14 cellular contexts compared by ENCODE assay signal in the genomic region with DNA sequence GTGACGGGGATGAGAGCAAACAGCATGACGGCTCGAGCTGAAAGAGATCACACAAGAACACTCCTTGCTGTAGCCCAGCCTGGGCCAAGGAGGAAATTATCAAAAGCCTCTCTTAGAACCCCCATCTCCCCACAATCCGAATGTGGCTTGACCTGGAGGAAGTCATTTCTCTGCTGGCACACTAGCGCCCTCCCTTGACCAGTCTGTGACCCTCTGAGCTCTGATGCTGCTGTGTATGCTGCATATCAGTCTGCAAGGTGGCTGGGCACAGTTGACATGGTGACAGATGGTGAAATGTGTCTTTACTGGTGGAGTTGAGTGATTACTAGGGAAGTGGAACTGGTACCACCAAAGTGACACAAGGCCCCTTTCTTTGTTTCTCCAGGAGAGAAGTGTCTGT. TPM values are rescaled to one million over a fixed set of nuclear protein-coding genes. Genes with fewer than 3 reads are reported as not detected.
DNase-seq lines count a peak whose midpoint lies in the region; ATAC-seq, FAIRE-seq and TF ChIP-seq lines count a peak whose summit lies in the region.
"Had no signal": no experiment of that assay in that cellular context is flagged by ENCODE, and none has a peak within 500 bp of the region (broad histone marks: within the 10 kb centered on the region; RNA-seq: fewer than 3 reads in every experiment).

No MANE protein-coding gene starts in this region.

- dilution Hi-C loops in keratinocyte (cut with MboI; ENCODE audit: extremely low pct_ligation_motif_present, low sequenced_read_pairs), result no loop called here

- no peaks in the 10 kb centered on the region for H3K4me1 Mint-ChIP-seq in activated CD4-positive, alpha-beta T cell treated with anti-CD3 and anti-CD28 coated beads, Interleukin-2, amount 10 ng/mL, durations not matched to agents 24 days and 14 days

- H3K27me3 ChIP-seq in Panc1 (ENCODE audit: control insufficient read depth, insufficient read depth, low read length), result no peaks in the 10 kb centered on the region
- H3K27me3 ChIP-seq in keratinocyte (ENCODE audit: control insufficient read depth, extremely low read depth, insufficient read depth, low read length), result peaks cover 20% of the 10 kb centered on the region
- H3K27me3 ChIP-seq: ascending aorta had no signal

- H3K9ac ChIP-seq in keratinocyte (ENCODE audit: control insufficient read depth, extremely low read depth, insufficient read depth, low read length), result no peak overlapping the region

- no peaks in the 10 kb centered on the region for H3K79me2 ChIP-seq in keratinocyte (ENCODE audit: control insufficient read depth, insufficient read depth, low read length)

- intact Hi-C loops in Panc1 (cut with micrococcal nuclease; ENCODE audit: unreplicated experiment), result no loop called here
- intact Hi-C loops in activated CD4-positive, alpha-beta T cell treated with anti-CD3 and anti-CD28 coated beads, Interleukin-2, amount 10 ng/mL, durations not matched to agents 24 days and 14 days (cut with micrococcal nuclease), result no loop called here

- in situ Hi-C loops in GM13976 (cut with MboI; ENCODE audit: low sequenced_read_pairs, unreplicated experiment), result no loop called here
- in situ Hi-C loops in Panc1 (cut with HindIII; ENCODE audit: low pct_unique_long_range_greater_than_20kb, low sequenced_read_pairs), result no loop called here

- ATAC-seq in Panc1, result no peak
- ATAC-seq in GM18861 (IDR thresholded peaks at IDR 0.05; ENCODE audit: unreplicated experiment), result no peak
- ATAC-seq in GM21367 (IDR thresholded peaks at IDR 0.05; ENCODE audit: unreplicated experiment), result no peak
- ATAC-seq: gastroesophageal sphincter had no signal

- POLR2A ChIA-PET in Panc1 (lab: Charles Lee), result no interaction called here

- no peak overlapping the region for H2AFZ ChIP-seq in keratinocyte (ENCODE audit: control insufficient read depth, low read length)

- no peak overlapping the region for H3K4me2 ChIP-seq in keratinocyte (ENCODE audit: control insufficient read depth, extremely low read depth, insufficient read depth, low read depth, low read length)

- H3K4me1 ChIP-seq in Panc1 (ENCODE audit: control insufficient read depth, insufficient read depth, low read length) (no peaks in the 10 kb centered on the region), keratinocyte (ENCODE audit: control insufficient read depth, extremely low read depth, insufficient read depth, low read length) (peaks cover 24% of the 10 kb centered on the region)
- H3K4me1 ChIP-seq: ascending aorta had no signal

- no peak overlapping the region for H3K4me3 Mint-ChIP-seq in activated CD4-positive, alpha-beta T cell treated with anti-CD3 and anti-CD28 coated beads, Interleukin-2, amount 10 ng/mL, durations not matched to agents 24 days and 14 days

- no peaks in the 10 kb centered on the region for H3K36me3 Mint-ChIP-seq in activated CD4-positive, alpha-beta T cell treated with anti-CD3 and anti-CD28 coated beads, Interleukin-2, amount 10 ng/mL, durations not matched to agents 24 days and 14 days (ENCODE audit: low read depth)

- FAIRE-seq in keratinocyte (lab: Jason Lieb, UNC) (no peak), GM12892 (lab: Jason Lieb, UNC) (no peak)
- FAIRE-seq: G401.6 had no signal

- H4K20me1 ChIP-seq in keratinocyte (ENCODE audit: control insufficient read depth, extremely low read depth, insufficient read depth, low read length), result no peaks in the 10 kb centered on the region

- DNase-seq in Daoy (ENCODE audit: low read depth), result peak; percentile 28
- no peak for DNase-seq in GM13976 (ENCODE audit: low spot score)
- no peak for DNase-seq in Panc1 (ENCODE audit: low read depth, low spot score)
- DNase-seq in keratinocyte (ENCODE audit: low read depth, low spot score), result no peak
- no peak for DNase-seq in GM12892 (ENCODE audit: insufficient read length)
- no peak for DNase-seq in activated CD4-positive, alpha-beta T cell treated with anti-CD3 and anti-CD28 coated beads, Interleukin-2, amount 10 ng/mL, durations not matched to agents 24 days and 14 days
- DNase-seq: activated CD4-positive, alpha-beta T cell treated with anti-CD3 and anti-CD28 coated beads, Interleukin-2, amount 50 U/mL, for 1 hour; NCI-H526; stimulated activated CD4-positive, alpha-beta T cell treated with anti-CD3 and anti-CD28 coated beads, Interleukin-15, amount 100 ng/mL, for 24 hours had no signal

- H3K27ac ChIP-seq in Panc1 (ENCODE audit: low read length) (no peak overlapping the region), keratinocyte (ENCODE audit: control insufficient read depth, insufficient read depth, low read length) (no peak overlapping the region)
- H3K27ac ChIP-seq: ascending aorta, gastroesophageal sphincter had no signal

- H3K4me3 ChIP-seq in Panc1 (ENCODE audit: low read depth in 2 of 2, low read length in 2 of 2) (no peak overlapping the region), keratinocyte (ENCODE audit: control insufficient read depth in 2 of 3, extremely low read depth in 1 of 3, insufficient read depth in 2 of 3, low read depth in 1 of 3, low read length in 3 of 3) (no peak overlapping the region)
- H3K4me3 ChIP-seq: ascending aorta, gastroesophageal sphincter had no signal

- H3K9me1 ChIP-seq in keratinocyte (ENCODE audit: control insufficient read depth, extremely low read depth, insufficient read depth, low read length), result no peaks in the 10 kb centered on the region

- H3K36me3 ChIP-seq in Panc1 (ENCODE audit: control insufficient read depth, insufficient read depth, low read length) (no peaks in the 10 kb centered on the region), keratinocyte (ENCODE audit: control insufficient read depth in 2 of 2, extremely low read depth in 1 of 2, insufficient read depth in 2 of 2, low read length in 2 of 2) (no peaks in the 10 kb centered on the region)
- H3K36me3 ChIP-seq: ascending aorta, gastroesophageal sphincter had no signal

- CTCF ChIA-PET in Panc1 (lab: Charles Lee), result no interaction called here

- H3K9me3 Mint-ChIP-seq in activated CD4-positive, alpha-beta T cell treated with anti-CD3 and anti-CD28 coated beads, Interleukin-2, amount 10 ng/mL, durations not matched to agents 24 days and 14 days, result no peaks in the 10 kb centered on the region

- no peak for TF ChIP-seq POLR2A in GM12892 (IDR thresholded peaks at IDR 0.05; ENCODE audit: low read depth, low read length)

- H3K27me3 Mint-ChIP-seq in activated CD4-positive, alpha-beta T cell treated with anti-CD3 and anti-CD28 coated beads, Interleukin-2, amount 10 ng/mL, durations not matched to agents 24 days and 14 days, result peaks cover 26% of the 10 kb centered on the region

- no peak overlapping the region for H3K27ac Mint-ChIP-seq in activated CD4-positive, alpha-beta T cell treated with anti-CD3 and anti-CD28 coated beads, Interleukin-2, amount 10 ng/mL, durations not matched to agents 24 days and 14 days

- H3K9me3 ChIP-seq in Panc1 (ENCODE audit: control insufficient read depth, insufficient read depth, low read depth, low read length) (no peaks in the 10 kb centered on the region), keratinocyte (ENCODE audit: control insufficient read depth, low read depth, low read length) (no peaks in the 10 kb centered on the region)
- H3K9me3 ChIP-seq: ascending aorta, gastroesophageal sphincter had no signal

- TF ChIP-seq CTCF in GM13976 (IDR thresholded peaks at IDR 0.05; ENCODE audit: borderline replicate concordance, control extremely low read depth, extremely low read depth, insufficient read depth, missing control alignments), result peak; percentile 17
- peak; percentile 39 for TF ChIP-seq CTCF in Panc1 (IDR thresholded peaks at IDR 0.05)
- TF ChIP-seq CTCF in keratinocyte (optimal IDR thresholded peaks at IDR 0.05 in 1 of 3, IDR thresholded peaks at IDR 0.05 in 1 of 3, conservative IDR thresholded peaks at IDR 0.05 in 1 of 3; ENCODE audit: extremely low read depth in 1 of 3, insufficient read depth in 2 of 3, low read length in 3 of 3), result peak in 2 of 3 experiments; percentile 10 to 52

- BruUV-seq in Panc1 (replicated peaks; lab: Mats Ljungman, UMichigan), result no TSS peak

RNA-seq across cellular contexts. Expression of a gene that starts 3.3 kb away (rescaled TPM):
- total RNA-seq in Daoy (2014; rRNA removed; shearing (Covaris generic)), result not detected in 2 replicates
- not detected for total RNA-seq in Panc1 (2021; ENCODE audit: unreplicated experiment)
- polyA plus RNA-seq in Panc1 (2012; ENCODE audit: insufficient read length), result not detected
- polyA plus RNA-seq in keratinocyte, result not detected in 3 replicates
- 0.69 TPM for polyA plus RNA-seq in keratinocyte (2011; ENCODE audit: low read depth)
- polyA plus RNA-seq in keratinocyte (2011; cell fraction: cytosol; rRNA removed), result not detected in 2 replicates
- polyA plus RNA-seq in keratinocyte (2011; cell fraction: nucleus; rRNA removed), result not detected in 2 replicates
- polyA plus RNA-seq in keratinocyte (2012; ENCODE audit: low replicate concordance), result 2.6 TPM in 1 of 2 replicates, not detected in the other
- polyA minus RNA-seq in keratinocyte, result not detected in 3 replicates
- polyA minus RNA-seq in keratinocyte (2011; cell fraction: cytosol; rRNA and poly(A)+ RNA removed), result not detected
- polyA minus RNA-seq in keratinocyte (2011; cell fraction: nucleus; rRNA and poly(A)+ RNA removed), result not detected in 2 replicates
- not detected for polyA plus RNA-seq in GM12892 (2012; ENCODE audit: missing spikeins)
- total RNA-seq in activated CD4-positive, alpha-beta T cell treated with anti-CD3 and anti-CD28 coated beads, Interleukin-2, amount 10 ng/mL, durations not matched to agents 24 days and 14 days, result not detected in 2 replicates
- total RNA-seq: ascending aorta had no signal
